Comparison of ENCODE assay signal across 29 cellular contexts in the genomic region with DNA sequence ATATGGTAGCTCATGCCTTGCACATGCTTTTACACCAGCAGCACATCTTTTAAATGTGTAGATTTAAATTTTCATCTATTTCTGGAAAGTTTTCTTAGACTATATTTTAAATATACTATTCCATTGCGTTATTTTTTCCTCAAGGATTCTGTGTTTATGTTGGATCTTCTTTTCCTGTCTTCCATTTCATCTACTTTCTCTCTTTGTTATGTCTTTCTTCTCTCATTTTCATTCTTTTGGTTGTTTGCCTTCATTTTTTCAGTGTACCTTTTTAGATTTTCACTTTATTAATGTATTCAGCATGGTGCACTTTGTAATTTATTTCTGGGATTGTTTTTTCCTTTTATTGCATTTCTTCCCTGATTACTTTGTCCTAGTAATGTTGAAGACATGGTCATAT.
"Had no signal": no experiment of that assay in that cellular context is flagged by ENCODE, and none has a peak within 500 bp of the region (broad histone marks: within the 10 kb centered on the region; RNA-seq: fewer than 3 reads in every experiment).

No MANE protein-coding gene starts in this region.

- H3K9me3 Mint-ChIP-seq: stimulated activated effector memory CD8-positive, alpha-beta T cell treated with anti-CD3 and anti-CD28 coated beads, Interleukin-12 subunit alpha, Interleukin-12 subunit beta, amount 100 ng/mL, for 72 hours; stimulated activated naive CD8-positive, alpha-beta T cell treated with anti-CD3 and anti-CD28 coated beads, Interleukin-15, Interleukin-2, amounts not matched to agents 100 ng/mL and 50 ng/mL, for 24 hours had no signal

- H3K9me3 ChIP-seq: suprapubic skin, testis, thyroid gland, tibial nerve, transverse colon, upper lobe of left lung, upper lobe of right lung, uterus, vagina had no signal

- DNase-seq: stimulated activated CD4-positive, alpha-beta T cell treated with anti-CD3 and anti-CD28 coated beads, Interleukin-2, amount 100 ng/mL, for 48 hours; stimulated activated CD4-positive, alpha-beta T cell treated with anti-CD3 and anti-CD28 coated beads, Interleukin-4, amount 100 ng/mL, for 1 hour; stimulated activated CD4-positive, alpha-beta T cell treated with anti-CD3 and anti-CD28 coated beads, Interleukin-4, amount 100 ng/mL, for 24 hours; stimulated activated CD4-positive, alpha-beta T cell treated with anti-CD3 and anti-CD28 coated beads, Interleukin-4, amount 100 ng/mL, for 4 hours; stimulated activated CD8-positive, alpha-beta memory T cell treated with anti-CD3 and anti-CD28 coated beads, Interleukin-4, amount 100 ng/mL, for 48 hours; stimulated activated naive B cell treated with anti-CD40 and anti-IgM and Interleukin-4, amounts not matched to agents 10 μg/mL and 1 μg/mL and 100 μg/mL, for 72 hours; stimulated activated naive CD4-positive, alpha-beta T cell; stimulated activated naive CD4-positive, alpha-beta T cell treated with Interleukin-2 at 50 U/mL for 16 hours; stimulated activated naive CD8-positive, alpha-beta T cell treated with anti-CD3 and anti-CD28 coated beads, Interleukin-15, amount 100 ng/mL, for 72 hours; stimulated activated naive CD8-positive, alpha-beta T cell treated with anti-CD3 and anti-CD28 coated beads, Interleukin-15, Interleukin-2, amounts not matched to agents 100 U/mL and 50 U/mL, for 24 hours; stomach; substantia nigra; testis; thyroid gland; tibial artery; transverse colon; trophoblast cell; upper lobe of left lung; upper lobe of right lung; uterus had no signal

- H3K4me1 Mint-ChIP-seq: stimulated activated effector memory CD8-positive, alpha-beta T cell treated with anti-CD3 and anti-CD28 coated beads, Interleukin-12 subunit alpha, Interleukin-12 subunit beta, amount 100 ng/mL, for 72 hours had no signal

- H3K4me1 ChIP-seq: stomach, suprapubic skin, testis, thyroid gland, tibial artery, tibial nerve, transverse colon, upper lobe of left lung, upper lobe of right lung, uterus, vagina had no signal

- ATAC-seq: stimulated activated effector memory CD8-positive, alpha-beta T cell treated with anti-CD3 and anti-CD28 coated beads, Interleukin-12 subunit alpha, Interleukin-12 subunit beta, amount 100 ng/mL, for 72 hours; stimulated activated memory B cell treated with anti-CD40 and anti-IgM and Interleukin-4, amounts not matched to agents 10 μg/mL and 1 μg/mL and 100 μg/mL, for 72 hours; stimulated activated naive B cell treated with anti-CD40 and anti-IgM and Interleukin-4, amounts not matched to agents 10 μg/mL and 1 μg/mL and 100 μg/mL, for 72 hours; stimulated activated naive CD8-positive, alpha-beta T cell treated with anti-CD3 and anti-CD28 coated beads, Interleukin-15, amount 100 ng/mL, for 72 hours; stimulated activated naive CD8-positive, alpha-beta T cell treated with anti-CD3 and anti-CD28 coated beads, Interleukin-15, Interleukin-2, amounts not matched to agents 100 U/mL and 50 U/mL, for 24 hours; upper lobe of right lung had no signal

- H3K27ac ChIP-seq: stomach, suprapubic skin, testis, thoracic aorta, thyroid gland, tibial artery, tibial nerve, transverse colon, upper lobe of left lung, upper lobe of right lung, uterus, vagina had no signal

- H3K4me3 ChIP-seq: stomach, suprapubic skin, testis, thoracic aorta, thyroid gland, tibial artery, tibial nerve, transverse colon, upper lobe of left lung, upper lobe of right lung, uterus, vagina had no signal

- H3K36me3 Mint-ChIP-seq: stimulated activated effector memory CD8-positive, alpha-beta T cell treated with anti-CD3 and anti-CD28 coated beads, Interleukin-12 subunit alpha, Interleukin-12 subunit beta, amount 100 ng/mL, for 72 hours had no signal

- H3K27ac Mint-ChIP-seq: stimulated activated effector memory CD8-positive, alpha-beta T cell treated with anti-CD3 and anti-CD28 coated beads, Interleukin-12 subunit alpha, Interleukin-12 subunit beta, amount 100 ng/mL, for 72 hours; stimulated activated memory B cell treated with anti-CD40 and anti-IgM and Interleukin-4, amounts not matched to agents 10 μg/mL and 1 μg/mL and 100 μg/mL, for 72 hours; stimulated activated naive B cell treated with anti-CD40 and anti-IgM and Interleukin-4, amounts not matched to agents 10 μg/mL and 1 μg/mL and 100 μg/mL, for 72 hours; stimulated activated naive CD8-positive, alpha-beta T cell treated with anti-CD3 and anti-CD28 coated beads, Interleukin-15, amount 100 ng/mL, for 72 hours; stimulated activated naive CD8-positive, alpha-beta T cell treated with anti-CD3 and anti-CD28 coated beads, Interleukin-15, Interleukin-2, amounts not matched to agents 100 ng/mL and 50 ng/mL, for 24 hours; type B pancreatic cell had no signal

- FAIRE-seq: urothelium cell line had no signal

- H3K4me3 Mint-ChIP-seq: stimulated activated effector memory CD8-positive, alpha-beta T cell treated with anti-CD3 and anti-CD28 coated beads, Interleukin-12 subunit alpha, Interleukin-12 subunit beta, amount 100 ng/mL, for 72 hours; stimulated activated memory B cell treated with anti-CD40 and anti-IgM and Interleukin-4, amounts not matched to agents 10 μg/mL and 1 μg/mL and 100 μg/mL, for 72 hours; stimulated activated naive B cell treated with anti-CD40 and anti-IgM and Interleukin-4, amounts not matched to agents 10 μg/mL and 1 μg/mL and 100 μg/mL, for 72 hours; stimulated activated naive CD8-positive, alpha-beta T cell treated with anti-CD3 and anti-CD28 coated beads, Interleukin-15, amount 100 ng/mL, for 72 hours; stimulated activated naive CD8-positive, alpha-beta T cell treated with anti-CD3 and anti-CD28 coated beads, Interleukin-15, Interleukin-2, amounts not matched to agents 100 ng/mL and 50 ng/mL, for 24 hours; type B pancreatic cell had no signal

- H3K36me3 ChIP-seq: suprapubic skin, thyroid gland, transverse colon, upper lobe of left lung, upper lobe of right lung, uterus, vagina had no signal

- H3K27me3 Mint-ChIP-seq: stimulated activated memory B cell treated with anti-CD40 and anti-IgM and Interleukin-4, amounts not matched to agents 10 μg/mL and 1 μg/mL and 100 μg/mL, for 72 hours; stimulated activated naive B cell treated with anti-CD40 and anti-IgM and Interleukin-4, amounts not matched to agents 10 μg/mL and 1 μg/mL and 100 μg/mL, for 72 hours; stimulated activated naive CD8-positive, alpha-beta T cell treated with anti-CD3 and anti-CD28 coated beads, Interleukin-15, amount 100 ng/mL, for 72 hours; stimulated activated naive CD8-positive, alpha-beta T cell treated with anti-CD3 and anti-CD28 coated beads, Interleukin-15, Interleukin-2, amounts not matched to agents 100 ng/mL and 50 ng/mL, for 24 hours; type B pancreatic cell had no signal
